1 cellular context compared by ENCODE assay signal in the genomic region with DNA sequence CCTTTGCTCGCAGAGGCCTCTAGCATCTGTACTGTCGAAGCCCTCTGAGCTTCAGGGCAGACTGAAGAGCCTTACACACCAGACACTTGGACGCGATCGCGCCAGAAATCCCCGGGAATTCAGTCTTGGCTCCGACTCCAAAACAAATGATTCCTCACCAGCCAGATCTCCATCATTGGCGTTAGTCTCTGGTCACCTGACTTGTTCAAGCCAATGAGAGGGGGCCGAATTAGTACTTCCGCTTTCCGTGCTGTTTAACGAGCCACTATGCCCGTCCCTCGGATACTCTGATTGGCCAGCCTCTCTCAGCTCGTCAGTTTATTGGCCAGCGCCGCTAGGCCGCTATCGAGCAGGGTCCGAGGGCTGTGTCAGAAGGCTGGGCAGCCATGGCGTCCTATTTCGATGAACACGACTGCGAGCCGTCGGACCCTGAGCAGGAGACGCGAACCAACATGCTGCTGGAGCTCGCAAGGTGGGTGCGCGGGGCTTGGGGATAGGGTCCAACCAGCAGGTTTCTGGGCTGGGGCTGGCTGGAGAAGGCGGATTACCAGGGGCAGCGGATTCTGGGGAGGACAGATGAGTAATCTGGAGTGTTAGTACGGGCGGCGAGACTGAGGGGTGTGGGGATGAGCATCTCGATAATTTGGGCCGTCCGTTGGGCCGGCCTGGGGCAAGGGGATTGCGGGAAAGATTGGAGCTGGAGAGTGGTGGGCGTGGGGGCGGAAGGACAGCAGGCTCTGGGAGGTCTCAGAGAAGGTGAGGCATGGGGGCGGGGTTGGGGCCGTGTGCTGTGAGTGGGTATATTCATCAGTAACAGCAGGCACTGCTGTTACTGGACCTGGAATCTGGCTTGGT.
TF ChIP-seq lines count a peak whose summit lies in the region.

A gene with protein sequence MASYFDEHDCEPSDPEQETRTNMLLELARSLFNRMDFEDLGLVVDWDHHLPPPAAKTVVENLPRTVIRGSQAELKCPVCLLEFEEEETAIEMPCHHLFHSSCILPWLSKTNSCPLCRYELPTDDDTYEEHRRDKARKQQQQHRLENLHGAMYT (plus strand): TSS at position 368 of the 855 bp plus-strand sequence. CDS start 19 bp downstream, at position 387.

TF ChIP-seq in GM12878, 131 proteins besides CTCF, POLR2A, EP300 and RAD21 (continued from another document and continues in another):
- TF ChIP-seq, protein P1, sequence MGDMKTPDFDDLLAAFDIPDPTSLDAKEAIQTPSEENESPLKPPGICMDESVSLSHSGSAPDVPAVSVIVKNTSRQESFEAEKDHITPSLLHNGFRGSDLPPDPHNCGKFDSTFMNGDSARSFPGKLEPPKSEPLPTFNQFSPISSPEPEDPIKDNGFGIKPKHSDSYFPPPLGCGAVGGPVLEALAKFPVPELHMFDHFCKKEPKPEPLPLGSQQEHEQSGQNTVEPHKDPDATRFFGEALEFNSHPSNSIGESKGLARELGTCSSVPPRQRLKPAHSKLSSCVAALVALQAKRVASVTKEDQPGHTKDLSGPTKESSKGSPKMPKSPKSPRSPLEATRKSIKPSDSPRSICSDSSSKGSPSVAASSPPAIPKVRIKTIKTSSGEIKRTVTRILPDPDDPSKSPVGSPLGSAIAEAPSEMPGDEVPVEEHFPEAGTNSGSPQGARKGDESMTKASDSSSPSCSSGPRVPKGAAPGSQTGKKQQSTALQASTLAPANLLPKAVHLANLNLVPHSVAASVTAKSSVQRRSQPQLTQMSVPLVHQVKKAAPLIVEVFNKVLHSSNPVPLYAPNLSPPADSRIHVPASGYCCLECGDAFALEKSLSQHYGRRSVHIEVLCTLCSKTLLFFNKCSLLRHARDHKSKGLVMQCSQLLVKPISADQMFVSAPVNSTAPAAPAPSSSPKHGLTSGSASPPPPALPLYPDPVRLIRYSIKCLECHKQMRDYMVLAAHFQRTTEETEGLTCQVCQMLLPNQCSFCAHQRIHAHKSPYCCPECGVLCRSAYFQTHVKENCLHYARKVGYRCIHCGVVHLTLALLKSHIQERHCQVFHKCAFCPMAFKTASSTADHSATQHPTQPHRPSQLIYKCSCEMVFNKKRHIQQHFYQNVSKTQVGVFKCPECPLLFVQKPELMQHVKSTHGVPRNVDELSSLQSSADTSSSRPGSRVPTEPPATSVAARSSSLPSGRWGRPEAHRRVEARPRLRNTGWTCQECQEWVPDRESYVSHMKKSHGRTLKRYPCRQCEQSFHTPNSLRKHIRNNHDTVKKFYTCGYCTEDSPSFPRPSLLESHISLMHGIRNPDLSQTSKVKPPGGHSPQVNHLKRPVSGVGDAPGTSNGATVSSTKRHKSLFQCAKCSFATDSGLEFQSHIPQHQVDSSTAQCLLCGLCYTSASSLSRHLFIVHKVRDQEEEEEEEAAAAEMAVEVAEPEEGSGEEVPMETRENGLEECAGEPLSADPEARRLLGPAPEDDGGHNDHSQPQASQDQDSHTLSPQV (IDR thresholded peaks at IDR 0.05) = no peak
- TF ChIP-seq HDAC2 (IDR thresholded peaks at IDR 0.05) = no peak
- TF ChIP-seq PAX5 (IDR thresholded peaks at IDR 0.05; ENCODE audit: borderline replicate concordance, low read depth, low read length) = no peak
- TF ChIP-seq IRF5 (IDR thresholded peaks at IDR 0.05; ENCODE audit: borderline replicate concordance) = no peak
- TF ChIP-seq, protein P2, sequence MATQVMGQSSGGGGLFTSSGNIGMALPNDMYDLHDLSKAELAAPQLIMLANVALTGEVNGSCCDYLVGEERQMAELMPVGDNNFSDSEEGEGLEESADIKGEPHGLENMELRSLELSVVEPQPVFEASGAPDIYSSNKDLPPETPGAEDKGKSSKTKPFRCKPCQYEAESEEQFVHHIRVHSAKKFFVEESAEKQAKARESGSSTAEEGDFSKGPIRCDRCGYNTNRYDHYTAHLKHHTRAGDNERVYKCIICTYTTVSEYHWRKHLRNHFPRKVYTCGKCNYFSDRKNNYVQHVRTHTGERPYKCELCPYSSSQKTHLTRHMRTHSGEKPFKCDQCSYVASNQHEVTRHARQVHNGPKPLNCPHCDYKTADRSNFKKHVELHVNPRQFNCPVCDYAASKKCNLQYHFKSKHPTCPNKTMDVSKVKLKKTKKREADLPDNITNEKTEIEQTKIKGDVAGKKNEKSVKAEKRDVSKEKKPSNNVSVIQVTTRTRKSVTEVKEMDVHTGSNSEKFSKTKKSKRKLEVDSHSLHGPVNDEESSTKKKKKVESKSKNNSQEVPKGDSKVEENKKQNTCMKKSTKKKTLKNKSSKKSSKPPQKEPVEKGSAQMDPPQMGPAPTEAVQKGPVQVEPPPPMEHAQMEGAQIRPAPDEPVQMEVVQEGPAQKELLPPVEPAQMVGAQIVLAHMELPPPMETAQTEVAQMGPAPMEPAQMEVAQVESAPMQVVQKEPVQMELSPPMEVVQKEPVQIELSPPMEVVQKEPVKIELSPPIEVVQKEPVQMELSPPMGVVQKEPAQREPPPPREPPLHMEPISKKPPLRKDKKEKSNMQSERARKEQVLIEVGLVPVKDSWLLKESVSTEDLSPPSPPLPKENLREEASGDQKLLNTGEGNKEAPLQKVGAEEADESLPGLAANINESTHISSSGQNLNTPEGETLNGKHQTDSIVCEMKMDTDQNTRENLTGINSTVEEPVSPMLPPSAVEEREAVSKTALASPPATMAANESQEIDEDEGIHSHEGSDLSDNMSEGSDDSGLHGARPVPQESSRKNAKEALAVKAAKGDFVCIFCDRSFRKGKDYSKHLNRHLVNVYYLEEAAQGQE (IDR thresholded peaks at IDR 0.05; ENCODE audit: low read depth, low read length) = no peak
- TF ChIP-seq BCLAF1 (IDR thresholded peaks at IDR 0.05) = no peak
- TF ChIP-seq RUNX3 (IDR thresholded peaks at IDR 0.05; ENCODE audit: low read length) = no peak
- TF ChIP-seq, protein P3, sequence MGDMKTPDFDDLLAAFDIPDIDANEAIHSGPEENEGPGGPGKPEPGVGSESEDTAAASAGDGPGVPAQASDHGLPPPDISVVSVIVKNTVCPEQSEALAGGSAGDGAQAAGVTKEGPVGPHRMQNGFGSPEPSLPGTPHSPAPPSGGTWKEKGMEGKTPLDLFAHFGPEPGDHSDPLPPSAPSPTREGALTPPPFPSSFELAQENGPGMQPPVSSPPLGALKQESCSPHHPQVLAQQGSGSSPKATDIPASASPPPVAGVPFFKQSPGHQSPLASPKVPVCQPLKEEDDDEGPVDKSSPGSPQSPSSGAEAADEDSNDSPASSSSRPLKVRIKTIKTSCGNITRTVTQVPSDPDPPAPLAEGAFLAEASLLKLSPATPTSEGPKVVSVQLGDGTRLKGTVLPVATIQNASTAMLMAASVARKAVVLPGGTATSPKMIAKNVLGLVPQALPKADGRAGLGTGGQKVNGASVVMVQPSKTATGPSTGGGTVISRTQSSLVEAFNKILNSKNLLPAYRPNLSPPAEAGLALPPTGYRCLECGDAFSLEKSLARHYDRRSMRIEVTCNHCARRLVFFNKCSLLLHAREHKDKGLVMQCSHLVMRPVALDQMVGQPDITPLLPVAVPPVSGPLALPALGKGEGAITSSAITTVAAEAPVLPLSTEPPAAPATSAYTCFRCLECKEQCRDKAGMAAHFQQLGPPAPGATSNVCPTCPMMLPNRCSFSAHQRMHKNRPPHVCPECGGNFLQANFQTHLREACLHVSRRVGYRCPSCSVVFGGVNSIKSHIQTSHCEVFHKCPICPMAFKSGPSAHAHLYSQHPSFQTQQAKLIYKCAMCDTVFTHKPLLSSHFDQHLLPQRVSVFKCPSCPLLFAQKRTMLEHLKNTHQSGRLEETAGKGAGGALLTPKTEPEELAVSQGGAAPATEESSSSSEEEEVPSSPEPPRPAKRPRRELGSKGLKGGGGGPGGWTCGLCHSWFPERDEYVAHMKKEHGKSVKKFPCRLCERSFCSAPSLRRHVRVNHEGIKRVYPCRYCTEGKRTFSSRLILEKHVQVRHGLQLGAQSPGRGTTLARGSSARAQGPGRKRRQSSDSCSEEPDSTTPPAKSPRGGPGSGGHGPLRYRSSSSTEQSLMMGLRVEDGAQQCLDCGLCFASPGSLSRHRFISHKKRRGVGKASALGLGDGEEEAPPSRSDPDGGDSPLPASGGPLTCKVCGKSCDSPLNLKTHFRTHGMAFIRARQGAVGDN (IDR thresholded peaks at IDR 0.05) = peak; percentile 25; the same call in 1 of the 2 replicates
- TF ChIP-seq HDGF (IDR thresholded peaks at IDR 0.05) = no peak
- TF ChIP-seq ZBED1 (IDR thresholded peaks at IDR 0.05; ENCODE audit: borderline replicate concordance) = no peak
- no peak for TF ChIP-seq PAX8 (IDR thresholded peaks at IDR 0.05)
- TF ChIP-seq YBX1 (IDR thresholded peaks at IDR 0.05) = no peak
- TF ChIP-seq EED (IDR thresholded peaks at IDR 0.05; ENCODE audit: low read depth) = peak; percentile 42; the same call in 1 of the 2 replicates
- no peak for TF ChIP-seq JUND (IDR thresholded peaks at IDR 0.05; ENCODE audit: low read depth, low read length)
- TF ChIP-seq SRF (IDR thresholded peaks at IDR 0.05; ENCODE audit: low read depth in 2 of 2, low read length in 2 of 2) = 0 out of 4 replicates have a peak, but pooled peaks of 1 of the 2 experiments have one; percentile 35
- no peak for TF ChIP-seq SREBF2 (IDR thresholded peaks at IDR 0.05; ENCODE audit: low read length)
- TF ChIP-seq MYC (IDR thresholded peaks at IDR 0.05; ENCODE audit: insufficient read depth, insufficient read length, insufficient replicate concordance, low read length, severe bottlenecking) = no peak
- no peak for TF ChIP-seq ZNF384 (IDR thresholded peaks at IDR 0.05; ENCODE audit: borderline replicate concordance, low read depth, low read length)
- TF ChIP-seq ZNF217 (IDR thresholded peaks at IDR 0.05) = no peak
- TF ChIP-seq CREB1 (IDR thresholded peaks at IDR 0.05; ENCODE audit: low read depth) = peak; percentile 81
- no peak for TF ChIP-seq STAT3 (IDR thresholded peaks at IDR 0.05; ENCODE audit: low read depth, low read length)
- TF ChIP-seq MEF2A (IDR thresholded peaks at IDR 0.05; ENCODE audit: insufficient read depth, low read depth, low read length) = no peak
- no peak for TF ChIP-seq ZNF622 (IDR thresholded peaks at IDR 0.05)
- no peak for TF ChIP-seq SMC3 (IDR thresholded peaks at IDR 0.05; ENCODE audit: borderline replicate concordance, low read length)
- TF ChIP-seq CBX5 (IDR thresholded peaks at IDR 0.05; ENCODE audit: low read depth) = no peak
- TF ChIP-seq, protein P4, sequence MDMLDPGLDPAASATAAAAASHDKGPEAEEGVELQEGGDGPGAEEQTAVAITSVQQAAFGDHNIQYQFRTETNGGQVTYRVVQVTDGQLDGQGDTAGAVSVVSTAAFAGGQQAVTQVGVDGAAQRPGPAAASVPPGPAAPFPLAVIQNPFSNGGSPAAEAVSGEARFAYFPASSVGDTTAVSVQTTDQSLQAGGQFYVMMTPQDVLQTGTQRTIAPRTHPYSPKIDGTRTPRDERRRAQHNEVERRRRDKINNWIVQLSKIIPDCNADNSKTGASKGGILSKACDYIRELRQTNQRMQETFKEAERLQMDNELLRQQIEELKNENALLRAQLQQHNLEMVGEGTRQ (IDR thresholded peaks at IDR 0.05; ENCODE audit: borderline replicate concordance, low read depth, low read length) = peak; percentile 80
- no peak for TF ChIP-seq TCF7 (IDR thresholded peaks at IDR 0.05; ENCODE audit: borderline replicate concordance)
- peak; percentile 88 for TF ChIP-seq IKZF1 (conservative IDR thresholded peaks at IDR 0.05)
- TF ChIP-seq MTA3 (IDR thresholded peaks at IDR 0.05; ENCODE audit: borderline replicate concordance, low read length) = no peak
- TF ChIP-seq CREM (IDR thresholded peaks at IDR 0.05; ENCODE audit: low read depth) = 0 out of 2 replicates have a peak, but pooled peaks have one; percentile 35
- TF ChIP-seq RFX5 (IDR thresholded peaks at IDR 0.05; ENCODE audit: low read depth, low read length) = peak; percentile 87
- TF ChIP-seq, protein P5, sequence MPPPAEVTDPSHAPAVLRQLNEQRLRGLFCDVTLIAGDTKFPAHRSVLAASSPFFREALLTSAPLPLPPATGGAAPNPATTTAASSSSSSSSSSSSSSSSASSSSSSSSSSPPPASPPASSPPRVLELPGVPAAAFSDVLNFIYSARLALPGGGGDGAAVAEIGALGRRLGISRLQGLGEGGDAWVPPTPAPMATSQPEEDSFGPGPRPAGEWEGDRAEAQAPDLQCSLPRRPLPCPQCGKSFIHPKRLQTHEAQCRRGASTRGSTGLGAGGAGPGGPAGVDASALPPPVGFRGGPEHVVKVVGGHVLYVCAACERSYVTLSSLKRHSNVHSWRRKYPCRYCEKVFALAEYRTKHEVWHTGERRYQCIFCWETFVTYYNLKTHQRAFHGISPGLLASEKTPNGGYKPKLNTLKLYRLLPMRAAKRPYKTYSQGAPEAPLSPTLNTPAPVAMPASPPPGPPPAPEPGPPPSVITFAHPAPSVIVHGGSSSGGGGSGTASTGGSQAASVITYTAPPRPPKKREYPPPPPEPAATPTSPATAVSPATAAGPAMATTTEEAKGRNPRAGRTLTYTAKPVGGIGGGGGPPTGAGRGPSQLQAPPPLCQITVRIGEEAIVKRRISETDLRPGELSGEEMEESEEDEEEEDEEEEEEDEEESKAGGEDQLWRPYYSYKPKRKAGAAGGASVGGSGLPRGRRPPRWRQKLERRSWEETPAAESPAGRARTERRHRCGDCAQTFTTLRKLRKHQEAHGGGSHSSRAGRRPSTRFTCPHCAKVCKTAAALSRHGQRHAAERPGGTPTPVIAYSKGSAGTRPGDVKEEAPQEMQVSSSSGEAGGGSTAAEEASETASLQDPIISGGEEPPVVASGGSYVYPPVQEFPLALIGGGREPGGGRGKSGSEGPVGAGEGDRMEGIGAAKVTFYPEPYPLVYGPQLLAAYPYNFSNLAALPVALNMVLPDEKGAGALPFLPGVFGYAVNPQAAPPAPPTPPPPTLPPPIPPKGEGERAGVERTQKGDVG (CRISPR knock-in tag; IDR thresholded peaks at IDR 0.05) = no peak
- TF ChIP-seq NBN (IDR thresholded peaks at IDR 0.05) = 0 out of 2 replicates have a peak, but pooled peaks have one; percentile 69
- TF ChIP-seq JUNB (IDR thresholded peaks at IDR 0.05) = no peak
